Comparison of ENCODE assay signal across 13 cellular contexts in genomic region chr2:171513719-171514160, GRCh38. TPM values are rescaled to one million over a fixed set of nuclear protein-coding genes. Genes with fewer than 3 reads are reported as not detected.
DNase-seq lines count a peak whose midpoint lies in the region; ATAC-seq, FAIRE-seq and TF ChIP-seq lines count a peak whose summit lies in the region.
"Had no signal": no experiment of that assay in that cellular context is flagged by ENCODE, and none has a peak within 500 bp of the region (broad histone marks: within the 10 kb centered on the region; RNA-seq: fewer than 3 reads in every experiment).

No MANE protein-coding gene starts in this region.

- H2AFZ ChIP-seq in astrocyte (ENCODE audit: low read depth, low read length) = peak overlapping the region; percentile 15

- ATAC-seq in Right ventricle myocardium superior (ENCODE audit: poor library complexity) = peak; percentile 63
- ATAC-seq in stimulated activated naive CD8-positive, alpha-beta T cell treated with anti-CD3 and anti-CD28 coated beads, Interleukin-15, amount 100 ng/mL, for 72 hours = no peak
- ATAC-seq: left lobe of liver, SK-N-SH treated with all-trans-retinoic acid at 6 μM for 48 hours had no signal

- H3K4me1 ChIP-seq in right atrium auricular region (peaks cover 0 to 7% of the 10 kb centered on the region in 2 donors), astrocyte (ENCODE audit: insufficient read depth, low read length) (peaks cover 6% of the 10 kb centered on the region), sigmoid colon (no peaks in the 10 kb centered on the region)

- H3K36me3 ChIP-seq in right atrium auricular region (no peaks in the 10 kb centered on the region), astrocyte (ENCODE audit: insufficient read depth, low read length) (no peaks in the 10 kb centered on the region), sigmoid colon (no peaks in the 10 kb centered on the region)

- TF ChIP-seq EP300 in sigmoid colon (IDR thresholded peaks at IDR 0.05) = no peak

- intact Hi-C loops in Right ventricle myocardium superior (cut with DNase I) = no loop called here
- intact Hi-C loops in sigmoid colon (cut with DNase I) = no loop called here

- H4K20me1 ChIP-seq in astrocyte (ENCODE audit: insufficient read depth, low read length) = no peaks in the 10 kb centered on the region

- H3K27ac ChIP-seq in right atrium auricular region (no peak overlapping the region), astrocyte (ENCODE audit: low read depth, low read length) (no peak overlapping the region), sigmoid colon (no peak overlapping the region)

- H3K4me1 Mint-ChIP-seq in astrocyte (ENCODE audit: low read depth, unreplicated experiment) = peaks cover 12% of the 10 kb centered on the region
- peaks cover 12% of the 10 kb centered on the region for H3K4me1 Mint-ChIP-seq in stimulated activated naive CD8-positive, alpha-beta T cell treated with anti-CD3 and anti-CD28 coated beads, Interleukin-15, amount 100 ng/mL, for 72 hours

- H3K79me2 ChIP-seq in astrocyte (ENCODE audit: insufficient read depth, low read length) = no peaks in the 10 kb centered on the region

- H3K27ac Mint-ChIP-seq in astrocyte (ENCODE audit: unreplicated experiment) = no peak overlapping the region
- H3K27ac Mint-ChIP-seq in stimulated activated naive CD8-positive, alpha-beta T cell treated with anti-CD3 and anti-CD28 coated beads, Interleukin-15, amount 100 ng/mL, for 72 hours = no peak overlapping the region

- no peak overlapping the region for H3K9ac ChIP-seq in astrocyte (ENCODE audit: low read length)

- no peak for FAIRE-seq in astrocyte (lab: Jason Lieb, UNC)
- FAIRE-seq: GM12892 had no signal

- no peak for DNase-seq in Right ventricle myocardium superior
- no peak for DNase-seq in right atrium auricular region (ENCODE audit: low spot score)
- DNase-seq in Kasumi-1 (lab: John Stamatoyannopoulos, UW) = peak; percentile 65 to 73
- DNase-seq in astrocyte (ENCODE audit: low read depth) = no peak
- DNase-seq in KG1 (lab: John Stamatoyannopoulos, UW) = no peak
- no peak for DNase-seq in sigmoid colon
- DNase-seq in NCI-H2171 treated with DMSO at 0.1 percent for 48 hours (lab: John Stamatoyannopoulos, UW) = no peak
- no peak for DNase-seq in stimulated activated naive CD8-positive, alpha-beta T cell treated with anti-CD3 and anti-CD28 coated beads, Interleukin-15, amount 100 ng/mL, for 72 hours
- DNase-seq: activated CD4-positive, alpha-beta T cell treated with anti-CD3 and anti-CD28 coated beads, Interleukin-2, amount 50 U/mL, for 1 hour; NCI-H69 had no signal

- H3K27me3 Mint-ChIP-seq in astrocyte (ENCODE audit: low read depth, unreplicated experiment) = peaks cover 9% of the 10 kb centered on the region
- peaks cover 19% of the 10 kb centered on the region for H3K27me3 Mint-ChIP-seq in stimulated activated naive CD8-positive, alpha-beta T cell treated with anti-CD3 and anti-CD28 coated beads, Interleukin-15, amount 100 ng/mL, for 72 hours

- H3K27me3 ChIP-seq in right atrium auricular region (no peaks in the 10 kb centered on the region), astrocyte (ENCODE audit: insufficient read depth, low read length) (no peaks in the 10 kb centered on the region), sigmoid colon (no peaks in the 10 kb centered on the region)

- TF ChIP-seq POLR2A in sigmoid colon (IDR thresholded peaks at IDR 0.05) = no peak

- H3K4me3 ChIP-seq in right atrium auricular region = no peak overlapping the region
- no peak overlapping the region for H3K4me3 ChIP-seq in astrocyte (ENCODE audit: insufficient read depth, low read depth, low read length)
- H3K4me3 ChIP-seq in sigmoid colon = no peak overlapping the region

- no peaks in the 10 kb centered on the region for H3K9me3 ChIP-seq in right atrium auricular region
- H3K9me3 ChIP-seq in astrocyte (ENCODE audit: insufficient read depth, low read depth, low read length) = no peaks in the 10 kb centered on the region
- no peaks in the 10 kb centered on the region for H3K9me3 ChIP-seq in sigmoid colon

- H3K4me3 Mint-ChIP-seq in astrocyte (ENCODE audit: unreplicated experiment) = no peak overlapping the region
- H3K4me3 Mint-ChIP-seq in stimulated activated naive CD8-positive, alpha-beta T cell treated with anti-CD3 and anti-CD28 coated beads, Interleukin-15, amount 100 ng/mL, for 72 hours = no peak overlapping the region

- peaks cover 2% of the 10 kb centered on the region for H3K36me3 Mint-ChIP-seq in astrocyte (ENCODE audit: low read depth, unreplicated experiment)

- no peaks in the 10 kb centered on the region for H3K9me3 Mint-ChIP-seq in astrocyte (ENCODE audit: unreplicated experiment)
- no peaks in the 10 kb centered on the region for H3K9me3 Mint-ChIP-seq in stimulated activated naive CD8-positive, alpha-beta T cell treated with anti-CD3 and anti-CD28 coated beads, Interleukin-15, amount 100 ng/mL, for 72 hours

- H3K4me2 ChIP-seq in astrocyte (ENCODE audit: low read length) = no peak overlapping the region

- WGBS in sigmoid colon, 2 donors = 51 to 54% methylated on average over 3 of the region's 3 CpGs

- TF ChIP-seq CTCF in right atrium auricular region (IDR thresholded peaks at IDR 0.05) (no peak), astrocyte (IDR thresholded peaks at IDR 0.05; ENCODE audit: insufficient read depth, low read depth, low read length) (no peak), sigmoid colon (IDR thresholded peaks at IDR 0.05) (no peak)

RNA-seq across cellular contexts. Expression of gene CYBRD1, which starts 8.5 kb away (rescaled TPM):
- total RNA-seq in Right ventricle myocardium superior (58.3 TPM), right atrium auricular region (100 to 1,000 TPM; 100 to 238 TPM), astrocyte (26.7 and 37.2 TPM in 2 replicates), sigmoid colon (100 to 1,000 TPM; 119 to 250 (median 197) TPM)
- polyA plus RNA-seq in sigmoid colon = 10 to 100 TPM in 2 of 3 donors, 1 to 10 TPM in 1; 7.6 to 42.6 (median 26.5) TPM

Comparison
In these comparisons a context has a peak if more than half of its experiments do, and no peak if none do; other contexts are left out.
1. DNase-seq: peak in Kasumi-1 (2 of 2); none in Right ventricle myocardium superior (single experiment), right atrium auricular region (single experiment), astrocyte (single experiment), KG1 (single experiment), sigmoid colon (single experiment), NCI-H2171 treated with DMSO at 0.1 percent for 48 hours (single experiment) and stimulated activated naive CD8-positive, alpha-beta T cell treated with anti-CD3 and anti-CD28 coated beads, Interleukin-15, amount 100 ng/mL, for 72 hours (0 of 2).